Comparison of ENCODE assay signal across 8 cellular contexts in the genomic region with DNA sequence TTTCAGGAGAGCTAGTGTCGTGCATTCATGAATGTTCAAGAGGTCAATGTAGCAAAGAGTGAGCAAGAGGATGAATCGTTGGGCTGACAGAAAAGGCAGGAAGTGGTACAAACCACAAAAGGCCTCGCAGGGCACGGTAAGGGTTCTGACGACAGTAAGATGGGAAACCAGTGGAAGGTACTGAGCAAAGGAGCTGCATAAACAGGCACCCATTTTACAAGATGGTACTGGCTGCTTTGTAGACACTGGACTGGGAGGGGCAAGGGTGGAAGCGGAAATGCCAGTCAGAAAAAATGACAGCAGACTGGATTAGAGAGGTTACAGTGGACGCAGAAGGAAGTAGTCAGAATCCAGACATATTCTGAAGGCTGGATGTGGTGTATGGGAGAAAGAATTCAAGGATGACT.
A peak's percentile ranks its signal among the peaks of the same experiment; 100 is the strongest.
DNase-seq lines count a peak whose midpoint lies in the region; ATAC-seq lines count a peak whose summit lies in the region.

No MANE protein-coding gene starts in this region.

- H3K9me3 Mint-ChIP-seq in immature natural killer cell: no peaks in the 10 kb centered on the region

- intact Hi-C loops in Right ventricle myocardium superior (cut with DNase I): no loop called here

- H3K4me3 Mint-ChIP-seq in immature natural killer cell: peak overlapping the region; percentile 60 to 82 (median 71)

- peak overlapping the region; percentile 64 to 96 (median 92) for H3K27ac Mint-ChIP-seq in immature natural killer cell

- peak; percentile 73 for DNase-seq in NK-92 treated with Interleukin-12 subunit alpha and Interleukin-12 subunit beta, amount 100 ng/mL, for 24 hours (lab: John Stamatoyannopoulos, UW)
- no peak for DNase-seq in NK-92 (lab: John Stamatoyannopoulos, UW; ENCODE audit: unreplicated experiment)
- peak; percentile 75 for DNase-seq in OCI-M1 (lab: John Stamatoyannopoulos, UW)
- DNase-seq in activated T-cell treated with anti-CD3 and anti-CD28 coated beads, Interleukin-2, amount 50 U/mL, for 1 hour: peak; percentile 24
- peak; percentile 78 to 84 (median 79) for DNase-seq in immature natural killer cell
- DNase-seq in stimulated activated CD8-positive, alpha-beta memory T cell treated with anti-CD3 and anti-CD28 coated beads, Interleukin-7, amount 100 ng/mL, for 4 hours (ENCODE audit: low read depth in 2 of 2): peak; percentile 13 to 29
- DNase-seq in Right ventricle myocardium superior: no peak

- peaks cover 24 to 28% of the 10 kb centered on the region in 2 donors for H3K4me1 Mint-ChIP-seq in immature natural killer cell

- no peaks in the 10 kb centered on the region for H3K36me3 Mint-ChIP-seq in immature natural killer cell

- peaks cover 0 to 12% (median 11%) of the 10 kb centered on the region in 3 donors for H3K27me3 Mint-ChIP-seq in immature natural killer cell (ENCODE audit: low read depth in 3 of 3)

- ATAC-seq in HG03039 (IDR thresholded peaks at IDR 0.05; ENCODE audit: unreplicated experiment) (peak; percentile 91), Right ventricle myocardium superior (ENCODE audit: poor library complexity) (no peak)

Comparison
In these comparisons a context has a peak if more than half of its experiments do, and no peak if none do; other contexts are left out.
1. DNase-seq: peak in NK-92 treated with Interleukin-12 subunit alpha and Interleukin-12 subunit beta, amount 100 ng/mL, for 24 hours (single experiment), OCI-M1 (single experiment), activated T-cell treated with anti-CD3 and anti-CD28 coated beads, Interleukin-2, amount 50 U/mL, for 1 hour (single experiment), immature natural killer cell (3 of 3) and stimulated activated CD8-positive, alpha-beta memory T cell treated with anti-CD3 and anti-CD28 coated beads, Interleukin-7, amount 100 ng/mL, for 4 hours (2 of 2); none in NK-92 (single experiment) and Right ventricle myocardium superior (single experiment).